In genomic region chr11:73382183-73382582, GRCh38 we compare ENCODE assay signal across 18 cellular contexts. TPM values are rescaled to one million over a fixed set of nuclear protein-coding genes. Genes with fewer than 3 reads are reported as not detected.
DNase-seq lines count a peak whose midpoint lies in the region; ATAC-seq and TF ChIP-seq lines count a peak whose summit lies in the region.
"Had no signal": no experiment of that assay in that cellular context is flagged by ENCODE, and none has a peak within 500 bp of the region (broad histone marks: within the 10 kb centered on the region; RNA-seq: fewer than 3 reads in every experiment).

No MANE protein-coding gene starts in this region.

- no peak overlapping the region for H3K9ac ChIP-seq in H9 (ENCODE audit: extremely low read depth, insufficient read length, low read length)

- H3K79me1 ChIP-seq in H9 (ENCODE audit: insufficient read depth, low read depth, low read length, poor library complexity, severe bottlenecking) = no peaks in the 10 kb centered on the region

- no peak overlapping the region for H2BK15ac ChIP-seq in H9 (ENCODE audit: low read depth, low read length)

- H3K4me3 Mint-ChIP-seq in activated CD8-positive, alpha-beta T cell treated with anti-CD3 and anti-CD28 coated beads, Interleukin-2, amount 10 ng/mL, durations not matched to agents 7 days and 5 days = no peak overlapping the region
- no peak overlapping the region for H3K4me3 Mint-ChIP-seq in activated CD8-positive, alpha-beta T cell treated with anti-CD3 and anti-CD28 coated beads for 36 hours
- H3K4me3 Mint-ChIP-seq in H9 = no peak overlapping the region
- no peak overlapping the region for H3K4me3 Mint-ChIP-seq in activated naive CD8-positive, alpha-beta T cell treated with anti-CD3 and anti-CD28 coated beads for 36 hours
- H3K4me3 Mint-ChIP-seq: activated CD8-positive, alpha-beta memory T cell treated with anti-CD3 and anti-CD28 coated beads, Interleukin-2, amount 10 ng/mL, durations not matched to agents 7 days and 5 days had no signal

- peak overlapping the region; percentile 94 for H3K27ac Mint-ChIP-seq in activated CD8-positive, alpha-beta T cell treated with anti-CD3 and anti-CD28 coated beads, Interleukin-2, amount 10 ng/mL, durations not matched to agents 7 days and 5 days
- no peak overlapping the region for H3K27ac Mint-ChIP-seq in activated CD8-positive, alpha-beta T cell treated with anti-CD3 and anti-CD28 coated beads for 36 hours
- no peak overlapping the region for H3K27ac Mint-ChIP-seq in H9
- H3K27ac Mint-ChIP-seq in activated naive CD8-positive, alpha-beta T cell treated with anti-CD3 and anti-CD28 coated beads for 36 hours = peak overlapping the region; percentile 49

- H3K4me2 ChIP-seq in H9 (ENCODE audit: insufficient read depth, insufficient read length, low read length) = no peak overlapping the region

- no peak overlapping the region for H2BK20ac ChIP-seq in H9 (ENCODE audit: low read depth, low read length, poor library complexity, severe bottlenecking)

- H2BK12ac ChIP-seq in H9 (ENCODE audit: insufficient read length, low read depth, low read length) = no peak overlapping the region

- H4K8ac ChIP-seq in H9 (replicated peaks; ENCODE audit: insufficient read length, low read depth, low read length) = no peak overlapping the region

- no peak for TF ChIP-seq CTCF in activated CD8-positive, alpha-beta T cell treated with anti-CD3 and anti-CD28 coated beads for 36 hours (IDR thresholded peaks at IDR 0.05)
- no peak for TF ChIP-seq CTCF in H9 (conservative IDR thresholded peaks at IDR 0.05)

- no peaks in the 10 kb centered on the region for H3K9me3 ChIP-seq in H9 (ENCODE audit: control insufficient read depth, low read depth, low read length)

- H2AK5ac ChIP-seq in H9 (ENCODE audit: insufficient read length, low read length) = no peak overlapping the region

- H3K4ac ChIP-seq in H9 (ENCODE audit: low read depth, low read length) = no peak overlapping the region

- H3K79me2 ChIP-seq in H9 (ENCODE audit: insufficient read depth, low read length) = no peaks in the 10 kb centered on the region; the same call in 1 of the 2 replicates

- DNase-seq in activated CD8-positive, alpha-beta T cell treated with anti-CD3 and anti-CD28 coated beads, Interleukin-2, amount 10 ng/mL, durations not matched to agents 7 days and 5 days = no peak
- no peak for DNase-seq in activated CD8-positive, alpha-beta T cell treated with anti-CD3 and anti-CD28 coated beads for 36 hours
- no peak for DNase-seq in H9
- no peak for DNase-seq in activated naive CD8-positive, alpha-beta T cell treated with anti-CD3 and anti-CD28 coated beads for 36 hours
- DNase-seq in NAMALWA (ENCODE audit: low spot score) = no peak
- no peak for DNase-seq in inferior parietal cortex (ENCODE audit: extremely low spot score)
- DNase-seq in SW 1271 (lab: John Stamatoyannopoulos, UW) = no peak
- DNase-seq: activated CD8-positive, alpha-beta memory T cell treated with anti-CD3 and anti-CD28 coated beads, Interleukin-2, amount 10 ng/mL, durations not matched to agents 7 days and 5 days; COR-L47; hypothalamus; IMR-90; kidney; NCI-H1930; NK-92 treated with Interleukin-12 subunit alpha and Interleukin-12 subunit beta, amount 100 ng/mL, for 24 hours; stimulated activated naive CD4-positive, alpha-beta T cell treated with Interleukin-2 at 50 U/mL for 16 hours; trophoblast cell; WERI-Rb-1 had no signal

- H3K14ac ChIP-seq in H9 (ENCODE audit: insufficient read depth, low read length) = peak overlapping the region; percentile 7; the same call in 1 of the 2 replicates

- no peak overlapping the region for H3K23ac ChIP-seq in H9 (ENCODE audit: insufficient read length, low read depth, low read length)

- ATAC-seq in activated CD8-positive, alpha-beta T cell treated with anti-CD3 and anti-CD28 coated beads, Interleukin-2, amount 10 ng/mL, durations not matched to agents 7 days and 5 days = no peak
- no peak for ATAC-seq in activated CD8-positive, alpha-beta T cell treated with anti-CD3 and anti-CD28 coated beads for 36 hours
- ATAC-seq: activated CD8-positive, alpha-beta memory T cell treated with anti-CD3 and anti-CD28 coated beads, Interleukin-2, amount 10 ng/mL, durations not matched to agents 7 days and 5 days had no signal

- no peaks in the 10 kb centered on the region for H3K9me3 Mint-ChIP-seq in activated CD8-positive, alpha-beta T cell treated with anti-CD3 and anti-CD28 coated beads, Interleukin-2, amount 10 ng/mL, durations not matched to agents 7 days and 5 days (ENCODE audit: insufficient read depth)
- no peaks in the 10 kb centered on the region for H3K9me3 Mint-ChIP-seq in activated CD8-positive, alpha-beta T cell treated with anti-CD3 and anti-CD28 coated beads for 36 hours
- H3K9me3 Mint-ChIP-seq in H9 = no peaks in the 10 kb centered on the region
- H3K9me3 Mint-ChIP-seq in activated naive CD8-positive, alpha-beta T cell treated with anti-CD3 and anti-CD28 coated beads for 36 hours = no peaks in the 10 kb centered on the region

- no peaks in the 10 kb centered on the region for H3K23me2 ChIP-seq in H9 (ENCODE audit: insufficient read length, low read depth, low read length, poor library complexity, severe bottlenecking)

- no peak overlapping the region for H2BK5ac ChIP-seq in H9 (ENCODE audit: insufficient read length, low read length)

- H4K91ac ChIP-seq in H9 (ENCODE audit: insufficient read length, low read depth, low read length) = no peak overlapping the region

- no peaks in the 10 kb centered on the region for H3K4me1 ChIP-seq in H9 (ENCODE audit: insufficient read depth, low read length)

- H3K4me1 Mint-ChIP-seq in activated CD8-positive, alpha-beta T cell treated with anti-CD3 and anti-CD28 coated beads, Interleukin-2, amount 10 ng/mL, durations not matched to agents 7 days and 5 days (ENCODE audit: low read depth) = peaks cover 96% of the 10 kb centered on the region
- H3K4me1 Mint-ChIP-seq in activated CD8-positive, alpha-beta T cell treated with anti-CD3 and anti-CD28 coated beads for 36 hours (ENCODE audit: low read depth) = peaks cover 78% of the 10 kb centered on the region
- peaks cover 24 to 36% of the 10 kb centered on the region in 2 experiments for H3K4me1 Mint-ChIP-seq in H9
- peaks cover 69% of the 10 kb centered on the region for H3K4me1 Mint-ChIP-seq in activated naive CD8-positive, alpha-beta T cell treated with anti-CD3 and anti-CD28 coated beads for 36 hours

- H3K27me3 ChIP-seq in H9 (ENCODE audit: insufficient read depth, low read length) = no peaks in the 10 kb centered on the region; the same call in 1 of the 2 replicates

- CTCF ChIA-PET in activated CD8-positive, alpha-beta T cell treated with anti-CD3 and anti-CD28 coated beads, Interleukin-2, amount 10 ng/mL, durations not matched to agents 7 days and 5 days (lab: Charles Lee) = interaction anchor here (0.6 to 9.1 kb wide), 4 partner anchors 11 to 47 kb away, joined by 3 to 75 read pairs (median 14); no protein-coding TSS in a partner anchor
- CTCF ChIA-PET in activated CD8-positive, alpha-beta T cell treated with anti-CD3 and anti-CD28 coated beads for 36 hours (lab: Charles Lee) = interaction anchor here (4.7 kb wide), 1 partner anchor 31 kb away, joined by 28 read pairs; no protein-coding TSS in a partner anchor

- H4K20me1 ChIP-seq in H9 (ENCODE audit: control insufficient read depth, insufficient read depth, insufficient read length) = no peaks in the 10 kb centered on the region

- WGBS in H9 (ENCODE audit: extremely low coverage, insufficient read length, low lambda C conversion rate) = no CpG with 5 or more reads among the region's 7 CpGs

- no peak overlapping the region for H3K18ac ChIP-seq in H9 (ENCODE audit: insufficient read length, low read depth, low read length)

- no peak overlapping the region for H3K56ac ChIP-seq in H9 (ENCODE audit: insufficient read length, low read depth, low read length)

- H3K4me3 ChIP-seq in skin epidermis = no peak overlapping the region

- POLR2A ChIA-PET in activated CD8-positive, alpha-beta T cell treated with anti-CD3 and anti-CD28 coated beads, Interleukin-2, amount 10 ng/mL, durations not matched to agents 7 days and 5 days (lab: Charles Lee) = no interaction called here
- POLR2A ChIA-PET in activated CD8-positive, alpha-beta T cell treated with anti-CD3 and anti-CD28 coated beads for 36 hours (lab: Charles Lee) = interaction anchor here (1.2 to 1.3 kb wide), 2 partner anchors 11 to 17 kb away, joined by 4 to 5 read pairs; no protein-coding TSS in a partner anchor

- H2AFZ ChIP-seq in H9 (ENCODE audit: low read length) = no peak overlapping the region

- no peaks in the 10 kb centered on the region for H3K27me3 Mint-ChIP-seq in activated CD8-positive, alpha-beta T cell treated with anti-CD3 and anti-CD28 coated beads, Interleukin-2, amount 10 ng/mL, durations not matched to agents 7 days and 5 days (ENCODE audit: low read depth)
- H3K27me3 Mint-ChIP-seq in activated CD8-positive, alpha-beta T cell treated with anti-CD3 and anti-CD28 coated beads for 36 hours = no peaks in the 10 kb centered on the region
- H3K27me3 Mint-ChIP-seq in H9 (ENCODE audit: low read depth) = peaks cover 9% of the 10 kb centered on the region
- no peaks in the 10 kb centered on the region for H3K27me3 Mint-ChIP-seq in activated naive CD8-positive, alpha-beta T cell treated with anti-CD3 and anti-CD28 coated beads for 36 hours
- H3K27me3 Mint-ChIP-seq: activated CD8-positive, alpha-beta memory T cell treated with anti-CD3 and anti-CD28 coated beads, Interleukin-2, amount 10 ng/mL, durations not matched to agents 7 days and 5 days had no signal

- H2BK120ac ChIP-seq in H9 (ENCODE audit: low read depth, low read length, poor library complexity, severe bottlenecking) = no peak overlapping the region

- no peak overlapping the region for H3T11ph ChIP-seq in H9 (ENCODE audit: low read length)

- intact Hi-C loops in activated CD8-positive, alpha-beta T cell treated with anti-CD3 and anti-CD28 coated beads for 36 hours (cut with micrococcal nuclease) = no loop called here

- H4K5ac ChIP-seq in H9 (ENCODE audit: insufficient read length, low read depth, low read length) = no peak overlapping the region

- peaks cover 17% of the 10 kb centered on the region for H3K36me3 Mint-ChIP-seq in activated CD8-positive, alpha-beta T cell treated with anti-CD3 and anti-CD28 coated beads, Interleukin-2, amount 10 ng/mL, durations not matched to agents 7 days and 5 days (ENCODE audit: low read depth)
- peaks cover 9% of the 10 kb centered on the region for H3K36me3 Mint-ChIP-seq in activated CD8-positive, alpha-beta T cell treated with anti-CD3 and anti-CD28 coated beads for 36 hours (ENCODE audit: low read depth)
- H3K36me3 Mint-ChIP-seq in H9 (ENCODE audit: insufficient read depth in 1 of 3, low read depth in 3 of 3) = no peaks in the 10 kb centered on the region; a peak in 1 of 7 replicates
- peaks cover 2% of the 10 kb centered on the region for H3K36me3 Mint-ChIP-seq in activated naive CD8-positive, alpha-beta T cell treated with anti-CD3 and anti-CD28 coated beads for 36 hours

- H3K27ac ChIP-seq in H9 (ENCODE audit: insufficient read length, low read depth, low read length) = no peak overlapping the region
- H3K27ac ChIP-seq in skin epidermis = peak overlapping the region in 11 of 21 experiments; percentile 9 to 88 (median 62)
- H3K27ac ChIP-seq: WERI-Rb-1 had no signal

RNA-seq across cellular contexts. Expression of gene RELT, which starts 6.0 kb away (rescaled TPM):
- total RNA-seq in activated CD8-positive, alpha-beta T cell treated with anti-CD3 and anti-CD28 coated beads, Interleukin-2, amount 10 ng/mL, durations not matched to agents 7 days and 5 days = 10 to 100 TPM; 28.6 to 33.2 TPM
- 10 to 100 TPM; 26.6 to 29.6 TPM for total RNA-seq in activated CD8-positive, alpha-beta T cell treated with anti-CD3 and anti-CD28 coated beads for 36 hours
- 10.2 TPM in 2 replicates for total RNA-seq in H9 (2021)
- total RNA-seq in activated naive CD8-positive, alpha-beta T cell treated with anti-CD3 and anti-CD28 coated beads for 36 hours = 10 to 100 TPM; 23.2 to 24.2 TPM

Comparison
In these comparisons a context has a peak if more than half of its experiments do, and no peak if none do; other contexts are left out.
1. H3K27ac Mint-ChIP-seq: peak in activated CD8-positive, alpha-beta T cell treated with anti-CD3 and anti-CD28 coated beads, Interleukin-2, amount 10 ng/mL, durations not matched to agents 7 days and 5 days (single experiment) and activated naive CD8-positive, alpha-beta T cell treated with anti-CD3 and anti-CD28 coated beads for 36 hours (single experiment); none in activated CD8-positive, alpha-beta T cell treated with anti-CD3 and anti-CD28 coated beads for 36 hours (single experiment) and H9 (0 of 3).